Comparison of ENCODE assay signal across 1 cellular context in genomic region chr1:155070721-155071556, GRCh38.
TF ChIP-seq lines count a peak whose summit lies in the region.

No MANE protein-coding gene starts in this region.

TF ChIP-seq in K562, 482 proteins besides CTCF, POLR2A, EP300 and RAD21 (continued from another document and continues in another):
- TF ChIP-seq, protein P1, sequence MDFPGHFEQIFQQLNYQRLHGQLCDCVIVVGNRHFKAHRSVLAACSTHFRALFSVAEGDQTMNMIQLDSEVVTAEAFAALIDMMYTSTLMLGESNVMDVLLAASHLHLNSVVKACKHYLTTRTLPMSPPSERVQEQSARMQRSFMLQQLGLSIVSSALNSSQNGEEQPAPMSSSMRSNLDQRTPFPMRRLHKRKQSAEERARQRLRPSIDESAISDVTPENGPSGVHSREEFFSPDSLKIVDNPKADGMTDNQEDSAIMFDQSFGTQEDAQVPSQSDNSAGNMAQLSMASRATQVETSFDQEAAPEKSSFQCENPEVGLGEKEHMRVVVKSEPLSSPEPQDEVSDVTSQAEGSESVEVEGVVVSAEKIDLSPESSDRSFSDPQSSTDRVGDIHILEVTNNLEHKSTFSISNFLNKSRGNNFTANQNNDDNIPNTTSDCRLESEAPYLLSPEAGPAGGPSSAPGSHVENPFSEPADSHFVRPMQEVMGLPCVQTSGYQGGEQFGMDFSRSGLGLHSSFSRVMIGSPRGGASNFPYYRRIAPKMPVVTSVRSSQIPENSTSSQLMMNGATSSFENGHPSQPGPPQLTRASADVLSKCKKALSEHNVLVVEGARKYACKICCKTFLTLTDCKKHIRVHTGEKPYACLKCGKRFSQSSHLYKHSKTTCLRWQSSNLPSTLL (IDR thresholded peaks at IDR 0.05) = no peak
- TF ChIP-seq FOXP1 (CRISPR knock-in tag; IDR thresholded peaks at IDR 0.05) (peak; percentile 75; the same call in 1 of the 2 replicates), ZKSCAN8 (CRISPR knock-in tag; IDR thresholded peaks at IDR 0.05) (no peak), NFIC (IDR thresholded peaks at IDR 0.05) (peak; percentile 13; the same call in 1 of the 2 replicates), MYC (IDR thresholded peaks at IDR 0.05; ENCODE audit: low read depth, low read length) (peak; percentile 84), MYC (CRISPR knock-in tag; IDR thresholded peaks at IDR 0.05; ENCODE audit: borderline replicate concordance, low read depth) (0 out of 2 replicates have a peak, but pooled peaks have one; percentile 35), GABPB1 (CRISPR knock-in tag; IDR thresholded peaks at IDR 0.05) (0 out of 2 replicates have a peak, but pooled peaks have one; percentile 64), ZNF395 (CRISPR knock-in tag; IDR thresholded peaks at IDR 0.05) (peak; percentile 49; the same call in 1 of the 2 replicates), ZNF830 (CRISPR knock-in tag; IDR thresholded peaks at IDR 0.05) (peak; percentile 34; the same call in 1 of the 2 replicates), NR1H2 (CRISPR knock-in tag; IDR thresholded peaks at IDR 0.05) (no peak), ZNF134 (CRISPR knock-in tag; conservative IDR thresholded peaks at IDR 0.05) (no peak), ZNF583 (CRISPR knock-in tag; IDR thresholded peaks at IDR 0.05) (no peak), MED1 (CRISPR knock-in tag; IDR thresholded peaks at IDR 0.05; ENCODE audit: borderline replicate concordance) (no peak), ZFX (CRISPR knock-in tag; IDR thresholded peaks at IDR 0.05) (peak; percentile 86), ETV5 (CRISPR knock-in tag; IDR thresholded peaks at IDR 0.05; ENCODE audit: low read depth) (peak; percentile 49; the same call in 1 of the 2 replicates), ZEB2 (IDR thresholded peaks at IDR 0.05) (peak; percentile 49), HOXB6 (CRISPR knock-in tag; IDR thresholded peaks at IDR 0.05; ENCODE audit: borderline replicate concordance) (no peak), ZNF41 (CRISPR knock-in tag; conservative IDR thresholded peaks at IDR 0.05) (no peak), ZBTB7A (IDR thresholded peaks at IDR 0.05; ENCODE audit: borderline replicate concordance, control insufficient read depth, low read depth, low read length) (peak; percentile 87; the same call in 1 of the 2 replicates), NUFIP1 (IDR thresholded peaks at IDR 0.05; ENCODE audit: partially characterized antibody) (no peak), SP2 (IDR thresholded peaks at IDR 0.05; ENCODE audit: extremely low read depth, low read depth, low read length, poor library complexity, severe bottlenecking) (no peak), JUND (IDR thresholded peaks at IDR 0.05; ENCODE audit: borderline replicate concordance, low read depth, low read length) (peak; percentile 29; the same call in 1 of the 2 replicates), JUND (tag; IDR thresholded peaks at IDR 0.05; ENCODE audit: borderline replicate concordance, low read depth, low read length) (no peak; the same call in 2 of the 3 replicates), UBTF (IDR thresholded peaks at IDR 0.05; ENCODE audit: borderline replicate concordance in 1 of 2, low read depth in 2 of 2, low read length in 2 of 2) (peak in 1 of 2 experiments; percentile 42; a peak in 1 of 4 replicates), PHF21A (IDR thresholded peaks at IDR 0.05; ENCODE audit: borderline replicate concordance, low read depth) (0 out of 2 replicates have a peak, but pooled peaks have one; percentile 17), SOX6 (IDR thresholded peaks at IDR 0.05) (peak; percentile 42), CTBP1 (IDR thresholded peaks at IDR 0.05; ENCODE audit: borderline replicate concordance) (peak; percentile 94), SMARCA4 (IDR thresholded peaks at IDR 0.05) (0 out of 2 replicates have a peak, but pooled peaks have one; percentile 17), ETV1 (tag; conservative IDR thresholded peaks at IDR 0.05; ENCODE audit: low read depth) (no peak), CSDE1 (IDR thresholded peaks at IDR 0.05) (peak in 1 of 2 experiments; percentile 70; a peak in 1 of 4 replicates), RHOXF2B (CRISPR knock-in tag; conservative IDR thresholded peaks at IDR 0.05) (no peak), YY1 (IDR thresholded peaks at IDR 0.05; ENCODE audit: borderline replicate concordance in 1 of 3, control insufficient read depth in 1 of 3, extremely low read depth in 1 of 3, insufficient read depth in 3 of 3, insufficient read length in 1 of 3, insufficient replicate concordance in 2 of 3, low read depth in 1 of 3, low read length in 2 of 3) (peak in 1 of 3 experiments; percentile 12), SMAD1 (IDR thresholded peaks at IDR 0.05; ENCODE audit: low read depth, low read length, partially characterized antibody) (no peak), ZBTB26 (CRISPR knock-in tag; IDR thresholded peaks at IDR 0.05) (no peak), DDX20 (tag; IDR thresholded peaks at IDR 0.05; ENCODE audit: low read depth) (no peak), NELFE (IDR thresholded peaks at IDR 0.05; ENCODE audit: insufficient read depth, insufficient read length) (no peak), ZNF12 (CRISPR knock-in tag; IDR thresholded peaks at IDR 0.05) (0 out of 2 replicates have a peak, but pooled peaks have one; percentile 37), ZNF263 (CRISPR knock-in tag; IDR thresholded peaks at IDR 0.05; ENCODE audit: borderline replicate concordance) (peak; percentile 46; the same call in 1 of the 2 replicates), RCOR1 (IDR thresholded peaks at IDR 0.05; ENCODE audit: borderline replicate concordance in 1 of 2, low read depth in 2 of 2, low read length in 2 of 2) (peak in 1 of 2 experiments; percentile 72; a peak in 1 of 4 replicates), U2AF1 (optimal IDR thresholded peaks at IDR 0.05; ENCODE audit: low read depth, low read length) (no peak), ESRRA (IDR thresholded peaks at IDR 0.05; ENCODE audit: borderline replicate concordance, low read depth) (no peak), VEZF1 (CRISPR knock-in tag; IDR thresholded peaks at IDR 0.05) (peak; percentile 72), CCNT2 (IDR thresholded peaks at IDR 0.05; ENCODE audit: borderline replicate concordance, extremely low read depth, insufficient read length, low read depth, low read length) (peak; percentile 84), CREM (IDR thresholded peaks at IDR 0.05; ENCODE audit: low read depth) (peak; percentile 80)
- TF ChIP-seq, protein P2, sequence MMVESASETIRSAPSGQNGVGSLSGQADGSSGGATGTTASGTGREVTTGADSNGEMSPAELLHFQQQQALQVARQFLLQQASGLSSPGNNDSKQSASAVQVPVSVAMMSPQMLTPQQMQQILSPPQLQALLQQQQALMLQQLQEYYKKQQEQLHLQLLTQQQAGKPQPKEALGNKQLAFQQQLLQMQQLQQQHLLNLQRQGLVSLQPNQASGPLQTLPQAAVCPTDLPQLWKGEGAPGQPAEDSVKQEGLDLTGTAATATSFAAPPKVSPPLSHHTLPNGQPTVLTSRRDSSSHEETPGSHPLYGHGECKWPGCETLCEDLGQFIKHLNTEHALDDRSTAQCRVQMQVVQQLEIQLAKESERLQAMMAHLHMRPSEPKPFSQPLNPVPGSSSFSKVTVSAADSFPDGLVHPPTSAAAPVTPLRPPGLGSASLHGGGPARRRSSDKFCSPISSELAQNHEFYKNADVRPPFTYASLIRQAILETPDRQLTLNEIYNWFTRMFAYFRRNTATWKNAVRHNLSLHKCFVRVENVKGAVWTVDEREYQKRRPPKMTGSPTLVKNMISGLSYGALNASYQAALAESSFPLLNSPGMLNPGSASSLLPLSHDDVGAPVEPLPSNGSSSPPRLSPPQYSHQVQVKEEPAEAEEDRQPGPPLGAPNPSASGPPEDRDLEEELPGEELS (CRISPR knock-in tag; IDR thresholded peaks at IDR 0.05; ENCODE audit: borderline replicate concordance) = peak; percentile 65; the same call in 1 of the 2 replicates
- TF ChIP-seq, protein P3, sequence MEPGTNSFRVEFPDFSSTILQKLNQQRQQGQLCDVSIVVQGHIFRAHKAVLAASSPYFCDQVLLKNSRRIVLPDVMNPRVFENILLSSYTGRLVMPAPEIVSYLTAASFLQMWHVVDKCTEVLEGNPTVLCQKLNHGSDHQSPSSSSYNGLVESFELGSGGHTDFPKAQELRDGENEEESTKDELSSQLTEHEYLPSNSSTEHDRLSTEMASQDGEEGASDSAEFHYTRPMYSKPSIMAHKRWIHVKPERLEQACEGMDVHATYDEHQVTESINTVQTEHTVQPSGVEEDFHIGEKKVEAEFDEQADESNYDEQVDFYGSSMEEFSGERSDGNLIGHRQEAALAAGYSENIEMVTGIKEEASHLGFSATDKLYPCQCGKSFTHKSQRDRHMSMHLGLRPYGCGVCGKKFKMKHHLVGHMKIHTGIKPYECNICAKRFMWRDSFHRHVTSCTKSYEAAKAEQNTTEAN (CRISPR knock-in tag; IDR thresholded peaks at IDR 0.05) = 0 out of 2 replicates have a peak, but pooled peaks have one; percentile 44
- TF ChIP-seq, protein P4, sequence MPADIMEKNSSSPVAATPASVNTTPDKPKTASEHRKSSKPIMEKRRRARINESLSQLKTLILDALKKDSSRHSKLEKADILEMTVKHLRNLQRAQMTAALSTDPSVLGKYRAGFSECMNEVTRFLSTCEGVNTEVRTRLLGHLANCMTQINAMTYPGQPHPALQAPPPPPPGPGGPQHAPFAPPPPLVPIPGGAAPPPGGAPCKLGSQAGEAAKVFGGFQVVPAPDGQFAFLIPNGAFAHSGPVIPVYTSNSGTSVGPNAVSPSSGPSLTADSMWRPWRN (IDR thresholded peaks at IDR 0.05; ENCODE audit: low read depth) = peak; percentile 70
- TF ChIP-seq, protein P5, sequence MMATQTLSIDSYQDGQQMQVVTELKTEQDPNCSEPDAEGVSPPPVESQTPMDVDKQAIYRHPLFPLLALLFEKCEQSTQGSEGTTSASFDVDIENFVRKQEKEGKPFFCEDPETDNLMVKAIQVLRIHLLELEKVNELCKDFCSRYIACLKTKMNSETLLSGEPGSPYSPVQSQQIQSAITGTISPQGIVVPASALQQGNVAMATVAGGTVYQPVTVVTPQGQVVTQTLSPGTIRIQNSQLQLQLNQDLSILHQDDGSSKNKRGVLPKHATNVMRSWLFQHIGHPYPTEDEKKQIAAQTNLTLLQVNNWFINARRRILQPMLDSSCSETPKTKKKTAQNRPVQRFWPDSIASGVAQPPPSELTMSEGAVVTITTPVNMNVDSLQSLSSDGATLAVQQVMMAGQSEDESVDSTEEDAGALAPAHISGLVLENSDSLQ (IDR thresholded peaks at IDR 0.05) = peak; percentile 77
- TF ChIP-seq, protein P6, sequence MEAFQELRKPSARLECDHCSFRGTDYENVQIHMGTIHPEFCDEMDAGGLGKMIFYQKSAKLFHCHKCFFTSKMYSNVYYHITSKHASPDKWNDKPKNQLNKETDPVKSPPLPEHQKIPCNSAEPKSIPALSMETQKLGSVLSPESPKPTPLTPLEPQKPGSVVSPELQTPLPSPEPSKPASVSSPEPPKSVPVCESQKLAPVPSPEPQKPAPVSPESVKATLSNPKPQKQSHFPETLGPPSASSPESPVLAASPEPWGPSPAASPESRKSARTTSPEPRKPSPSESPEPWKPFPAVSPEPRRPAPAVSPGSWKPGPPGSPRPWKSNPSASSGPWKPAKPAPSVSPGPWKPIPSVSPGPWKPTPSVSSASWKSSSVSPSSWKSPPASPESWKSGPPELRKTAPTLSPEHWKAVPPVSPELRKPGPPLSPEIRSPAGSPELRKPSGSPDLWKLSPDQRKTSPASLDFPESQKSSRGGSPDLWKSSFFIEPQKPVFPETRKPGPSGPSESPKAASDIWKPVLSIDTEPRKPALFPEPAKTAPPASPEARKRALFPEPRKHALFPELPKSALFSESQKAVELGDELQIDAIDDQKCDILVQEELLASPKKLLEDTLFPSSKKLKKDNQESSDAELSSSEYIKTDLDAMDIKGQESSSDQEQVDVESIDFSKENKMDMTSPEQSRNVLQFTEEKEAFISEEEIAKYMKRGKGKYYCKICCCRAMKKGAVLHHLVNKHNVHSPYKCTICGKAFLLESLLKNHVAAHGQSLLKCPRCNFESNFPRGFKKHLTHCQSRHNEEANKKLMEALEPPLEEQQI (IDR thresholded peaks at IDR 0.05) = no peak
